In genomic region chr11:35173011-35173511, GRCh38 we compare ENCODE assay signal across 8 cellular contexts. TPM values are rescaled to one million over a fixed set of nuclear protein-coding genes. Genes with fewer than 3 reads are reported as not detected.
DNase-seq lines count a peak whose midpoint lies in the region; ATAC-seq and TF ChIP-seq lines count a peak whose summit lies in the region.

No MANE protein-coding gene starts in this region.

- H3K36me3 Mint-ChIP-seq in activated CD4-positive, alpha-beta T cell treated with anti-CD3 and anti-CD28 coated beads for 36 hours (ENCODE audit: low read depth) = peaks cover 74% of the 10 kb centered on the region
- peaks cover 83% of the 10 kb centered on the region for H3K36me3 Mint-ChIP-seq in stimulated activated effector memory CD8-positive, alpha-beta T cell treated with anti-CD3 and anti-CD28 coated beads, Interleukin-12 subunit alpha, Interleukin-12 subunit beta, amount 100 ng/mL, for 72 hours

- POLR2A ChIA-PET in activated CD4-positive, alpha-beta T cell treated with anti-CD3 and anti-CD28 coated beads for 36 hours (lab: Charles Lee) = interaction anchor here (0.8 to 1.3 kb wide), 2 partner anchors 26 to 29 kb away, joined by 3 read pairs; no protein-coding TSS in a partner anchor

- peak overlapping the region; percentile 83 for H3K27ac Mint-ChIP-seq in activated CD4-positive, alpha-beta T cell treated with anti-CD3 and anti-CD28 coated beads for 36 hours
- H3K27ac Mint-ChIP-seq in stimulated activated effector memory CD8-positive, alpha-beta T cell treated with anti-CD3 and anti-CD28 coated beads, Interleukin-12 subunit alpha, Interleukin-12 subunit beta, amount 100 ng/mL, for 72 hours = peak overlapping the region; percentile 9

- no peaks in the 10 kb centered on the region for H3K27me3 Mint-ChIP-seq in activated CD4-positive, alpha-beta T cell treated with anti-CD3 and anti-CD28 coated beads for 36 hours

- no peak overlapping the region for H3K4me3 ChIP-seq in colonic mucosa

- no peak for ATAC-seq in activated CD4-positive, alpha-beta T cell treated with anti-CD3 and anti-CD28 coated beads for 36 hours
- ATAC-seq in HG03378 (IDR thresholded peaks at IDR 0.05; ENCODE audit: unreplicated experiment) = peak; percentile 59
- no peak for ATAC-seq in stimulated activated effector memory CD8-positive, alpha-beta T cell treated with anti-CD3 and anti-CD28 coated beads, Interleukin-12 subunit alpha, Interleukin-12 subunit beta, amount 100 ng/mL, for 72 hours

- H3K4me3 Mint-ChIP-seq in activated CD4-positive, alpha-beta T cell treated with anti-CD3 and anti-CD28 coated beads for 36 hours = no peak overlapping the region
- H3K4me3 Mint-ChIP-seq in stimulated activated effector memory CD8-positive, alpha-beta T cell treated with anti-CD3 and anti-CD28 coated beads, Interleukin-12 subunit alpha, Interleukin-12 subunit beta, amount 100 ng/mL, for 72 hours = peak overlapping the region; percentile 18

- H3K27ac ChIP-seq in colonic mucosa = peak overlapping the region; percentile 63

- H3K9ac ChIP-seq in colonic mucosa (ENCODE audit: low read depth in 2 of 2, low read length in 2 of 2) = peak overlapping the region in 1 of 2 donors; percentile 12

- no peak for DNase-seq in activated CD4-positive, alpha-beta T cell treated with anti-CD3 and anti-CD28 coated beads for 36 hours
- DNase-seq in activated CD4-positive, alpha-beta T cell treated with anti-CD3 and anti-CD28 coated beads, Interleukin-2, amount 50 U/mL, for 1 hour = no peak
- DNase-seq in colonic mucosa (peak; percentile 72), NCI-H446 treated with DMSO at 0.1 percent for 48 hours (lab: John Stamatoyannopoulos, UW) (no peak), DMS153 treated with DMSO at 0.1 percent for 48 hours (lab: John Stamatoyannopoulos, UW; ENCODE audit: unreplicated experiment) (no peak)
- DNase-seq in stimulated activated effector memory CD8-positive, alpha-beta T cell treated with anti-CD3 and anti-CD28 coated beads, Interleukin-12 subunit alpha, Interleukin-12 subunit beta, amount 100 ng/mL, for 72 hours (ENCODE audit: low spot score in 2 of 2) = no peak
- no peak for DNase-seq in stimulated activated CD8-positive, alpha-beta memory T cell treated with anti-CD3 and anti-CD28 coated beads, Interleukin-4, amount 100 ng/mL, for 48 hours

- CTCF ChIA-PET in activated CD4-positive, alpha-beta T cell treated with anti-CD3 and anti-CD28 coated beads for 36 hours (lab: Charles Lee) = interaction anchor here (1.5 to 1.6 kb wide), 2 partner anchors 64 to 98 kb away, joined by 3 to 4 read pairs; no protein-coding TSS in a partner anchor

- H3K4me1 ChIP-seq in colonic mucosa = peaks cover 5% of the 10 kb centered on the region

- H3K27me3 ChIP-seq in colonic mucosa = no peaks in the 10 kb centered on the region

- TF ChIP-seq CTCF in colonic mucosa (IDR thresholded peaks at IDR 0.05) = no peak

- no peaks in the 10 kb centered on the region for H3K9me3 Mint-ChIP-seq in activated CD4-positive, alpha-beta T cell treated with anti-CD3 and anti-CD28 coated beads for 36 hours (ENCODE audit: low read depth)
- no peaks in the 10 kb centered on the region for H3K9me3 Mint-ChIP-seq in stimulated activated effector memory CD8-positive, alpha-beta T cell treated with anti-CD3 and anti-CD28 coated beads, Interleukin-12 subunit alpha, Interleukin-12 subunit beta, amount 100 ng/mL, for 72 hours

- no peaks in the 10 kb centered on the region for H3K9me3 ChIP-seq in colonic mucosa

- peaks cover 97% of the 10 kb centered on the region for H3K4me1 Mint-ChIP-seq in activated CD4-positive, alpha-beta T cell treated with anti-CD3 and anti-CD28 coated beads for 36 hours
- H3K4me1 Mint-ChIP-seq in stimulated activated effector memory CD8-positive, alpha-beta T cell treated with anti-CD3 and anti-CD28 coated beads, Interleukin-12 subunit alpha, Interleukin-12 subunit beta, amount 100 ng/mL, for 72 hours = peaks cover 83% of the 10 kb centered on the region

- no peaks in the 10 kb centered on the region for H3K36me3 ChIP-seq in colonic mucosa

- intact Hi-C loops in activated CD4-positive, alpha-beta T cell treated with anti-CD3 and anti-CD28 coated beads for 36 hours (cut with DNase I, micrococcal nuclease) = loop anchor here (10.0 kb wide), 2 partner anchors 518 to 928 kb away; no protein-coding TSS in a partner anchor
- intact Hi-C loops in colonic mucosa (cut with DNase I) = no loop called here

RNA-seq across cellular contexts. Expression of gene CD44, which starts 34.1 kb away (rescaled TPM):
- total RNA-seq in activated CD4-positive, alpha-beta T cell treated with anti-CD3 and anti-CD28 coated beads for 36 hours = 100 to 1,000 TPM; 357 to 435 TPM
- 100 to 1,000 TPM; 152 to 171 TPM for total RNA-seq in colonic mucosa
